In the genomic region with DNA sequence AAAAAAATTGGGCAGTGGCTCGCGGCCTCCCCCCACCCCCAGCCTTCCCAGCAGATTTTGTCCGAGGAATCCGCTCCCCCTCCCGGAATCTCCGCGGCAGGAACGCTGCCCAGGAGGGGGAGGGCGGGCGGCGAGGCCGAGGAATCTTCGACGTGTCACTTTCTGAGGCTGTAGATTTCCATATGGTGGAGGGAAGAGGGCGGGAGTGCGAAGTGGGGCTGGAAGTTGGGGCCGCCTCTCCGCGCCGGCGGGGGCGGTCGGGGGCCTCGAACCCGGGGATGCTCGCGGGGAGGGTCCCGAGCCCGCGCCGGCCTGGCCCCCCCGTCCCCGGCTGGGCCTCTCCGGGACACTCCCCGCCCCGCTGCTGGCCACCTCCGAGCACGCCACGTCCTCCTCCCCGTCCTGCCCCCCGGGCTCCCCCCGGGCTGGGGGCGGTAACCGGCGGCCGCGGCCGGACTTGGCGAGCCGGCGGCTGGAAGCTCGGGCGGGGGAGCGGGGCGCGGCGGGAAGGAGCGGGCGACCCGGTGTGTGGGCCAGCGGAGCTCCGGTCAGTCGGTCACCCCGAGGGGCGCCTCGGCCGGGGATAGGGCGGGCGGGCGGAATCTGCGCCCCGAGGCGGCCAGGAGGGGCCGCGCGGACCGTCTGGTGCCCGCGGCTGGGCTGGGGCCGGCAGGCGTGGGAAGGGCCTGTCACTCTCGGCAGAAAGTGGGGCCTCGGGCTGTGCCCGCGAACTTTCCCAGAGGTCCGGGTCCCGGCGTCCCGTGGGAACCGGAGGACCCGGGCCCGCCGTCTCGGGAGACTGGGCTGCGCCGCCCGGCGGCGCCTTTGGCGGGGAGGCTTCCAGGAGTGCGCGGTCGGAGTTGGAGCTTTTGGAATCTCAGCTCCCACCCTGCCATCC, we compare ENCODE assay signal across 1 cellular context.
TF ChIP-seq lines count a peak whose summit lies in the region.

No MANE protein-coding gene starts in this region.

TF ChIP-seq in HepG2, 621 proteins besides CTCF, POLR2A, EP300 and RAD21 (continued from another document and continues in another):
- TF ChIP-seq ZNF687 (CRISPR knock-in tag; IDR thresholded peaks at IDR 0.05) (peak; percentile 82), HOXA7 (CRISPR knock-in tag; IDR thresholded peaks at IDR 0.05) (no peak), ZBTB4 (CRISPR knock-in tag; IDR thresholded peaks at IDR 0.05; ENCODE audit: borderline replicate concordance) (no peak), ZBTB2 (CRISPR knock-in tag; IDR thresholded peaks at IDR 0.05; ENCODE audit: low read depth) (peak; percentile 95), ZNF589 (CRISPR knock-in tag; conservative IDR thresholded peaks at IDR 0.05) (0 out of 2 replicates have a peak, but pooled peaks have one; percentile 85), SAP130 (CRISPR knock-in tag; IDR thresholded peaks at IDR 0.05; ENCODE audit: low read depth) (peak; percentile 52; the same call in 1 of the 2 replicates), ATF3 (CRISPR knock-in tag; IDR thresholded peaks at IDR 0.05) (no peak), SRSF1 (optimal IDR thresholded peaks at IDR 0.05; ENCODE audit: low read depth, low read length) (peak; percentile 97), PRDM4 (CRISPR knock-in tag; IDR thresholded peaks at IDR 0.05; ENCODE audit: borderline replicate concordance) (no peak), RAD51 (IDR thresholded peaks at IDR 0.05; ENCODE audit: borderline replicate concordance) (no peak), NCOA5 (CRISPR knock-in tag; IDR thresholded peaks at IDR 0.05) (no peak), ISL2 (CRISPR knock-in tag; IDR thresholded peaks at IDR 0.05) (no peak; the same call in 1 of the 2 replicates), ATM (IDR thresholded peaks at IDR 0.05; ENCODE audit: borderline replicate concordance) (no peak), HMGXB4 (CRISPR knock-in tag; IDR thresholded peaks at IDR 0.05; ENCODE audit: borderline replicate concordance in 1 of 2, low read depth in 1 of 2) (0 out of 4 replicates have a peak, but pooled peaks of 1 of the 2 experiments have one; percentile 3), NFIC (IDR thresholded peaks at IDR 0.05; ENCODE audit: low read length) (no peak), ZNF605 (CRISPR knock-in tag; IDR thresholded peaks at IDR 0.05) (no peak), NKX3-1 (CRISPR knock-in tag; IDR thresholded peaks at IDR 0.05) (no peak)
- TF ChIP-seq, protein P1, sequence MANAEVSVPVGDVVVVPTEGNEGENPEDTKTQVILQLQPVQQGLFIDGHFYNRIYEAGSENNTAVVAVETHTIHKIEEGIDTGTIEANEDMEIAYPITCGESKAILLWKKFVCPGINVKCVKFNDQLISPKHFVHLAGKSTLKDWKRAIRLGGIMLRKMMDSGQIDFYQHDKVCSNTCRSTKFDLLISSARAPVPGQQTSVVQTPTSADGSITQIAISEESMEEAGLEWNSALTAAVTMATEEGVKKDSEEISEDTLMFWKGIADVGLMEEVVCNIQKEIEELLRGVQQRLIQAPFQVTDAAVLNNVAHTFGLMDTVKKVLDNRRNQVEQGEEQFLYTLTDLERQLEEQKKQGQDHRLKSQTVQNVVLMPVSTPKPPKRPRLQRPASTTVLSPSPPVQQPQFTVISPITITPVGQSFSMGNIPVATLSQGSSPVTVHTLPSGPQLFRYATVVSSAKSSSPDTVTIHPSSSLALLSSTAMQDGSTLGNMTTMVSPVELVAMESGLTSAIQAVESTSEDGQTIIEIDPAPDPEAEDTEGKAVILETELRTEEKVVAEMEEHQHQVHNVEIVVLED (CRISPR knock-in tag; IDR thresholded peaks at IDR 0.05; ENCODE audit: borderline replicate concordance), result no peak
- TF ChIP-seq, protein P2, sequence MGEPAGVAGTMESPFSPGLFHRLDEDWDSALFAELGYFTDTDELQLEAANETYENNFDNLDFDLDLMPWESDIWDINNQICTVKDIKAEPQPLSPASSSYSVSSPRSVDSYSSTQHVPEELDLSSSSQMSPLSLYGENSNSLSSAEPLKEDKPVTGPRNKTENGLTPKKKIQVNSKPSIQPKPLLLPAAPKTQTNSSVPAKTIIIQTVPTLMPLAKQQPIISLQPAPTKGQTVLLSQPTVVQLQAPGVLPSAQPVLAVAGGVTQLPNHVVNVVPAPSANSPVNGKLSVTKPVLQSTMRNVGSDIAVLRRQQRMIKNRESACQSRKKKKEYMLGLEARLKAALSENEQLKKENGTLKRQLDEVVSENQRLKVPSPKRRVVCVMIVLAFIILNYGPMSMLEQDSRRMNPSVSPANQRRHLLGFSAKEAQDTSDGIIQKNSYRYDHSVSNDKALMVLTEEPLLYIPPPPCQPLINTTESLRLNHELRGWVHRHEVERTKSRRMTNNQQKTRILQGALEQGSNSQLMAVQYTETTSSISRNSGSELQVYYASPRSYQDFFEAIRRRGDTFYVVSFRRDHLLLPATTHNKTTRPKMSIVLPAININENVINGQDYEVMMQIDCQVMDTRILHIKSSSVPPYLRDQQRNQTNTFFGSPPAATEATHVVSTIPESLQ (CRISPR knock-in tag; conservative IDR thresholded peaks at IDR 0.05), result no peak
- TF ChIP-seq, protein P3, sequence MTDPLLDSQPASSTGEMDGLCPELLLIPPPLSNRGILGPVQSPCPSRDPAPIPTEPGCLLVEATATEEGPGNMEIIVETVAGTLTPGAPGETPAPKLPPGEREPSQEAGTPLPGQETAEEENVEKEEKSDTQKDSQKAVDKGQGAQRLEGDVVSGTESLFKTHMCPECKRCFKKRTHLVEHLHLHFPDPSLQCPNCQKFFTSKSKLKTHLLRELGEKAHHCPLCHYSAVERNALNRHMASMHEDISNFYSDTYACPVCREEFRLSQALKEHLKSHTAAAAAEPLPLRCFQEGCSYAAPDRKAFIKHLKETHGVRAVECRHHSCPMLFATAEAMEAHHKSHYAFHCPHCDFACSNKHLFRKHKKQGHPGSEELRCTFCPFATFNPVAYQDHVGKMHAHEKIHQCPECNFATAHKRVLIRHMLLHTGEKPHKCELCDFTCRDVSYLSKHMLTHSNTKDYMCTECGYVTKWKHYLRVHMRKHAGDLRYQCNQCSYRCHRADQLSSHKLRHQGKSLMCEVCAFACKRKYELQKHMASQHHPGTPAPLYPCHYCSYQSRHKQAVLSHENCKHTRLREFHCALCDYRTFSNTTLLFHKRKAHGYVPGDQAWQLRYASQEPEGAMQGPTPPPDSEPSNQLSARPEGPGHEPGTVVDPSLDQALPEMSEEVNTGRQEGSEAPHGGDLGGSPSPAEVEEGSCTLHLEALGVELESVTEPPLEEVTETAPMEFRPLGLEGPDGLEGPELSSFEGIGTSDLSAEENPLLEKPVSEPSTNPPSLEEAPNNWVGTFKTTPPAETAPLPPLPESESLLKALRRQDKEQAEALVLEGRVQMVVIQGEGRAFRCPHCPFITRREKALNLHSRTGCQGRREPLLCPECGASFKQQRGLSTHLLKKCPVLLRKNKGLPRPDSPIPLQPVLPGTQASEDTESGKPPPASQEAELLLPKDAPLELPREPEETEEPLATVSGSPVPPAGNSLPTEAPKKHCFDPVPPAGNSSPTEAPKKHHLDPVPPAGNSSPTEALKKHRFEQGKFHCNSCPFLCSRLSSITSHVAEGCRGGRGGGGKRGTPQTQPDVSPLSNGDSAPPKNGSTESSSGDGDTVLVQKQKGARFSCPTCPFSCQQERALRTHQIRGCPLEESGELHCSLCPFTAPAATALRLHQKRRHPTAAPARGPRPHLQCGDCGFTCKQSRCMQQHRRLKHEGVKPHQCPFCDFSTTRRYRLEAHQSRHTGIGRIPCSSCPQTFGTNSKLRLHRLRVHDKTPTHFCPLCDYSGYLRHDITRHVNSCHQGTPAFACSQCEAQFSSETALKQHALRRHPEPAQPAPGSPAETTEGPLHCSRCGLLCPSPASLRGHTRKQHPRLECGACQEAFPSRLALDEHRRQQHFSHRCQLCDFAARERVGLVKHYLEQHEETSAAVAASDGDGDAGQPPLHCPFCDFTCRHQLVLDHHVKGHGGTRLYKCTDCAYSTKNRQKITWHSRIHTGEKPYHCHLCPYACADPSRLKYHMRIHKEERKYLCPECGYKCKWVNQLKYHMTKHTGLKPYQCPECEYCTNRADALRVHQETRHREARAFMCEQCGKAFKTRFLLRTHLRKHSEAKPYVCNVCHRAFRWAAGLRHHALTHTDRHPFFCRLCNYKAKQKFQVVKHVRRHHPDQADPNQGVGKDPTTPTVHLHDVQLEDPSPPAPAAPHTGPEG (CRISPR knock-in tag; IDR thresholded peaks at IDR 0.05), result 0 out of 2 replicates have a peak, but pooled peaks have one; percentile 34
